ENCODE assay signal across 21 cellular contexts in the genomic region with DNA sequence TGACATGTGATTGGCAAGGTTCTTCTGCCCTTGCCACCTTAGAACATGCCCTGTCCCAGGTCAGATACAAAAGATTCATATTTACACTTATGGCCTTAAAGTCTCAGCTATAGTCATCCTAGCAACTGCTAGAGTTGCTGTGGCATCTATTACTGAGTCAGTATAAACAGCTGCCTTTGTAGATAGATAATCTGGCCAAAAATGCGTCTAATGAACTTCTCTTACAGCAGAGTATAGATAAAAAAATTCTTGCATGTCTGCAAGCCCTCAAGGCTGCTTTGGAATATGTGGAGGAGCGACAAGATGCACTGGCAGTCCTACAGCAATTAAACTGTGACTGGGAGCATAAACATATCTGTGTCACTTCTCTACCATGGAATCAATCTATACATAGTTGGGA.
"Had no signal": no experiment of that assay in that cellular context is flagged by ENCODE, and none has a peak within 500 bp of the region (broad histone marks: within the 10 kb centered on the region; RNA-seq: fewer than 3 reads in every experiment).

No MANE protein-coding gene starts in this region.

- DNase-seq: hippocampal formation; kidney; left ventricle myocardium inferior; midbrain; mucosa of descending colon; naive thymus-derived CD4-positive, alpha-beta T cell; ovary; right cardiac atrium; stimulated activated CD4-positive, alpha-beta T cell treated with anti-CD3 and anti-CD28 coated beads, Interleukin-12 subunit alpha, Interleukin-12 subunit beta, amount 100 ng/mL, for 4 hours; stimulated activated CD4-positive, alpha-beta T cell treated with anti-CD3 and anti-CD28 coated beads, Interleukin-15, amount 100 ng/mL, for 24 hours; stimulated activated CD4-positive, alpha-beta T cell treated with anti-CD3 and anti-CD28 coated beads, Interleukin-2, amount 100 ng/mL, for 24 hours; stimulated activated CD4-positive, alpha-beta T cell treated with anti-CD3 and anti-CD28 coated beads, Interleukin-4, amount 100 ng/mL, for 1 hour; stimulated activated naive B cell treated with anti-CD40 and anti-IgM and Interleukin-4, amounts not matched to agents 10 μg/mL and 1 μg/mL and 100 μg/mL, for 72 hours; stimulated activated naive CD8-positive, alpha-beta T cell treated with anti-CD3 and anti-CD28 coated beads, Interleukin-15, Interleukin-2, amounts not matched to agents 100 U/mL and 50 U/mL, for 24 hours; stomach; testis; thyroid gland; transverse colon; upper lobe of right lung had no signal

- H3K36me3 ChIP-seq: left ventricle myocardium inferior, ovary, stomach, thyroid gland, transverse colon, upper lobe of right lung had no signal

- H3K4me3 ChIP-seq: left ventricle myocardium inferior, lung, mucosa of descending colon, ovary, skin epidermis, stomach, testis, thyroid gland, transverse colon, upper lobe of right lung had no signal

- H3K27ac ChIP-seq: left ventricle myocardium inferior, ovary, skin epidermis, stomach, testis, thyroid gland, transverse colon, upper lobe of right lung had no signal

- H3K27me3 ChIP-seq: ovary, stomach, testis, thyroid gland, transverse colon, upper lobe of right lung had no signal
